Comparison of ENCODE assay signal across 20 cellular contexts in the genomic region with DNA sequence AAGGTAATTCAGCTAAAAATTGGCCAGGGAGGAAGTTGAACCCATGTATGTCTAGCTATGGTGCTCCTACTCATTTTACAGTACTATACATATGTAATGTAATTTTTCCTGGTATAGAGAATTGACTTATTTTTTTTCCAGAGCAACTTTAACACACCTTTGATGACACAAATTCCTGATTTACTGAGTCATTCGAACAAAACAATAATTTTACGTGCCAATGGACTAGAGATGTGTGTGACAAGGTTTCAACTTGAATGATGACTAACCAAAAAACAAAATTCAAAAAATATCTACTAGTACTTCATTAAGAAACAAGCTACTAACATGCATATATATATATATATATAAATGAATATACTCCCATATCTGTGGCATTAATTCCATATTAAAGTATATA.
DNase-seq lines count a peak whose midpoint lies in the region; ATAC-seq, FAIRE-seq and TF ChIP-seq lines count a peak whose summit lies in the region.
"Had no signal": no experiment of that assay in that cellular context is flagged by ENCODE, and none has a peak within 500 bp of the region (broad histone marks: within the 10 kb centered on the region; RNA-seq: fewer than 3 reads in every experiment).

No MANE protein-coding gene starts in this region.

- H3K27me3 ChIP-seq in KMS-11 (ENCODE audit: insufficient read depth, low read depth) (no peaks in the 10 kb centered on the region), RWPE2 (ENCODE audit: insufficient read depth, poor library complexity, severe bottlenecking) (no peaks in the 10 kb centered on the region)
- H3K27me3 ChIP-seq: BLaER1 had no signal

- H2AFZ ChIP-seq in KMS-11 (ENCODE audit: low read depth): no peak overlapping the region
- H2AFZ ChIP-seq: GM23248 had no signal

- peak; percentile 58; the same call in 2 of the 3 replicates for ATAC-seq in RWPE2 (ENCODE audit: low read depth)
- ATAC-seq: HepG2 had no signal

- no peak overlapping the region for H3K9ac ChIP-seq in KMS-11
- H3K9ac ChIP-seq: BLaER1, GM23248 had no signal

- H3K9me3 ChIP-seq in RWPE2 (ENCODE audit: severe bottlenecking): no peaks in the 10 kb centered on the region
- H3K9me3 ChIP-seq: BLaER1 had no signal

- H3K27ac ChIP-seq in KMS-11: no peak overlapping the region; the same call in 1 of the 2 replicates
- H3K27ac ChIP-seq in RWPE2 (ENCODE audit: poor library complexity, severe bottlenecking): no peak overlapping the region
- H3K27ac ChIP-seq: BLaER1 had no signal

- DNase-seq in RWPE2 (ENCODE audit: low spot score) (no peak), epithelial cell of esophagus (ENCODE audit: low read depth) (peak; percentile 76), renal cortical epithelial cell (ENCODE audit: low read depth) (peak; percentile 23), RKO (ENCODE audit: low spot score) (no peak), RCC 7860 (ENCODE audit: low spot score) (no peak), ACHN (no peak)
- DNase-seq: CD4-positive, CD25-positive, alpha-beta regulatory T cell; GM23248; H7; Kasumi-1; NCI-H2029; NCI-H446 treated with DMSO at 0.1 percent for 48 hours; NCI-H526; NCI-H82; NK-92 treated with Interleukin-12 subunit alpha and Interleukin-12 subunit beta, amount 100 ng/mL, for 24 hours; SIG-M5 had no signal

- H3K4me3 ChIP-seq in KMS-11 (IDR thresholded peaks at IDR 0.05; ENCODE audit: insufficient read depth, low read depth, low read length) (no peak overlapping the region), RWPE2 (ENCODE audit: severe bottlenecking) (no peak overlapping the region), epithelial cell of esophagus (ENCODE audit: low read length) (no peak overlapping the region)
- H3K4me3 ChIP-seq: BLaER1, GM23248 had no signal

- in situ Hi-C loops in ACHN (cut with HindIII; ENCODE audit: low pct_ligation_motif_present, low pct_unique_long_range_greater_than_20kb, low sequenced_read_pairs): no loop called here

- H4K20me1 ChIP-seq in KMS-11 (ENCODE audit: insufficient read depth): no peaks in the 10 kb centered on the region
- H4K20me1 ChIP-seq: BLaER1 had no signal

- TF ChIP-seq CTCF in KMS-11 (conservative IDR thresholded peaks at IDR 0.05; ENCODE audit: low read depth, low read length) (no peak), RWPE2 (IDR thresholded peaks at IDR 0.05; ENCODE audit: poor library complexity, severe bottlenecking) (no peak), epithelial cell of esophagus (IDR thresholded peaks at IDR 0.05; ENCODE audit: insufficient read depth, low read depth, low read length, missing control alignments) (no peak)

- no peak for FAIRE-seq in RCC 7860 (lab: Jason Lieb, UNC)
- FAIRE-seq: D721Med, HepG2 had no signal

- no peaks in the 10 kb centered on the region for H3K79me2 ChIP-seq in KMS-11 (ENCODE audit: insufficient read depth, low read depth)

- H3K36me3 ChIP-seq in KMS-11 (ENCODE audit: insufficient read depth): no peaks in the 10 kb centered on the region
- no peaks in the 10 kb centered on the region for H3K36me3 ChIP-seq in RWPE2 (ENCODE audit: low read depth)
- H3K36me3 ChIP-seq: BLaER1 had no signal

- H3K4me2 ChIP-seq in KMS-11: peak overlapping the region; percentile 95
- H3K4me2 ChIP-seq: BLaER1 had no signal

- peaks cover 42% of the 10 kb centered on the region for H3K4me1 ChIP-seq in KMS-11 (ENCODE audit: low read depth, poor library complexity, severe bottlenecking)
- H3K4me1 ChIP-seq in RWPE2 (ENCODE audit: insufficient read depth, poor library complexity, severe bottlenecking): peaks cover 21% of the 10 kb centered on the region
- H3K4me1 ChIP-seq: BLaER1 had no signal

Comparison
In these comparisons a context has a peak if more than half of its experiments do, and no peak if none do; other contexts are left out.
1. DNase-seq: peak in epithelial cell of esophagus (single experiment) and renal cortical epithelial cell (single experiment); none in RWPE2 (single experiment), RKO (single experiment), RCC 7860 (single experiment) and ACHN (single experiment).